17 cellular contexts compared by ENCODE assay signal in genomic region chr9:137989156-137989555, GRCh38.
DNase-seq lines count a peak whose midpoint lies in the region; ATAC-seq and TF ChIP-seq lines count a peak whose summit lies in the region.
"Had no signal": no experiment of that assay in that cellular context is flagged by ENCODE, and none has a peak within 500 bp of the region (broad histone marks: within the 10 kb centered on the region; RNA-seq: fewer than 3 reads in every experiment).

No MANE protein-coding gene starts in this region.

- H3K27ac Mint-ChIP-seq in chondrocyte (ENCODE audit: unreplicated experiment), result no peak overlapping the region
- H3K27ac Mint-ChIP-seq: B cell; CD14-positive monocyte; CD8-positive, alpha-beta T cell; H9 had no signal

- no peaks in the 10 kb centered on the region for H3K4me1 ChIP-seq in left ventricle myocardium inferior
- H3K4me1 ChIP-seq in BLaER1, result peaks cover 21% of the 10 kb centered on the region
- H3K4me1 ChIP-seq in stomach, result no peaks in the 10 kb centered on the region

- intact Hi-C loops in Right ventricle myocardium superior (cut with DNase I) (no loop called here), left ventricle myocardium inferior (cut with micrococcal nuclease) (no loop called here), stomach (cut with DNase I; ENCODE audit: low total_unique reads) (no loop called here)

- peaks cover 19% of the 10 kb centered on the region for H3K36me3 Mint-ChIP-seq in chondrocyte (ENCODE audit: low read depth)
- H3K36me3 Mint-ChIP-seq: CD14-positive monocyte; CD8-positive, alpha-beta T cell had no signal

- H3K27ac ChIP-seq in left ventricle myocardium inferior (replicated peaks), result no peak overlapping the region
- H3K27ac ChIP-seq in BLaER1, result no peak overlapping the region
- H3K27ac ChIP-seq in stomach, result no peak overlapping the region
- H3K27ac ChIP-seq: HL-60 had no signal

- WGBS in stomach, 5 donors, result 86 to 89% (median 88%) methylated on average over 7 of the region's 7 CpGs

- DNase-seq in Right ventricle myocardium superior (peak; percentile 19), left ventricle myocardium inferior (no peak), chondrocyte (ENCODE audit: low spot score) (peak; percentile 56), stomach (peak; percentile 11), activated T-cell treated with anti-CD3 and anti-CD28 coated beads for 4 hours (no peak), SW 1271 (lab: John Stamatoyannopoulos, UW) (no peak)
- DNase-seq: ACHN, Caco-2, GF-D8, GOT3, H9 had no signal

- H3K9me3 ChIP-seq in left ventricle myocardium inferior (replicated peaks) (no peaks in the 10 kb centered on the region), BLaER1 (no peaks in the 10 kb centered on the region), stomach (no peaks in the 10 kb centered on the region)

- no peak for TF ChIP-seq EP300 in stomach (IDR thresholded peaks at IDR 0.05)

- TF ChIP-seq POLR2A in stomach (IDR thresholded peaks at IDR 0.05), result no peak

- H4K20me1 ChIP-seq in BLaER1, result no peaks in the 10 kb centered on the region

- H3K36me3 ChIP-seq in left ventricle myocardium inferior (no peaks in the 10 kb centered on the region), BLaER1 (no peaks in the 10 kb centered on the region), stomach (no peaks in the 10 kb centered on the region)

- TF ChIP-seq CTCF in left ventricle myocardium inferior (IDR thresholded peaks at IDR 0.05; ENCODE audit: borderline replicate concordance) (no peak), chondrocyte (IDR thresholded peaks at IDR 0.05) (no peak), stomach (IDR thresholded peaks at IDR 0.05) (no peak)

- H3K4me1 Mint-ChIP-seq in chondrocyte (ENCODE audit: low read depth), result peaks cover 6% of the 10 kb centered on the region
- H3K4me1 Mint-ChIP-seq: B cell, CD14-positive monocyte, H9 had no signal

- H3K4me3 ChIP-seq in left ventricle myocardium inferior, result no peak overlapping the region
- no peak overlapping the region for H3K4me3 ChIP-seq in BLaER1
- no peak overlapping the region for H3K4me3 ChIP-seq in stomach

- peaks cover 94% of the 10 kb centered on the region for H3K27me3 ChIP-seq in left ventricle myocardium inferior (ENCODE audit: low read depth)
- no peaks in the 10 kb centered on the region for H3K27me3 ChIP-seq in BLaER1
- peaks cover 0 to 66% (median 4%) of the 10 kb centered on the region in 3 donors for H3K27me3 ChIP-seq in stomach

- H3K9ac ChIP-seq in BLaER1, result no peak overlapping the region

- ATAC-seq in Right ventricle myocardium superior (ENCODE audit: poor library complexity) (no peak), HG03097 (IDR thresholded peaks at IDR 0.05; ENCODE audit: low FRiP score, unreplicated experiment) (no peak)
- ATAC-seq: CD8-positive, alpha-beta T cell had no signal

- H3K4me3 Mint-ChIP-seq in chondrocyte (ENCODE audit: unreplicated experiment), result no peak overlapping the region
- H3K4me3 Mint-ChIP-seq: B cell; CD14-positive monocyte; CD8-positive, alpha-beta T cell; H9 had no signal

- peaks cover 30% of the 10 kb centered on the region for H3K9me3 Mint-ChIP-seq in chondrocyte (ENCODE audit: low read depth)
- H3K9me3 Mint-ChIP-seq: CD8-positive, alpha-beta T cell had no signal

- H3K4me2 ChIP-seq in BLaER1, result peak overlapping the region; percentile 12

- peaks cover 13% of the 10 kb centered on the region for H3K27me3 Mint-ChIP-seq in chondrocyte (ENCODE audit: low read depth)

Comparison
In these comparisons a context has a peak if more than half of its experiments do, and no peak if none do; other contexts are left out.
1. DNase-seq: peak in Right ventricle myocardium superior (single experiment), chondrocyte (single experiment) and stomach (single experiment); none in left ventricle myocardium inferior (single experiment), activated T-cell treated with anti-CD3 and anti-CD28 coated beads for 4 hours (single experiment) and SW 1271 (0 of 2).